ENCODE assay signal across 9 cellular contexts in genomic region chr19:51094696-51095279, GRCh38. TPM values are rescaled to one million over a fixed set of nuclear protein-coding genes. Genes with fewer than 3 reads are reported as not detected.
DNase-seq lines count a peak whose midpoint lies in the region; ATAC-seq, FAIRE-seq and TF ChIP-seq lines count a peak whose summit lies in the region.
"Had no signal": no experiment of that assay in that cellular context is flagged by ENCODE, and none has a peak within 500 bp of the region (broad histone marks: within the 10 kb centered on the region; RNA-seq: fewer than 3 reads in every experiment).

No MANE protein-coding gene starts in this region.

- no peaks in the 10 kb centered on the region for H3K79me2 ChIP-seq in H1 (ENCODE audit: control insufficient read depth in 1 of 2, insufficient read depth in 2 of 2, low read length in 2 of 2)

- H3K9me3 ChIP-seq in RWPE2 (ENCODE audit: severe bottlenecking) (no peaks in the 10 kb centered on the region), H1 (ENCODE audit: insufficient read depth in 2 of 2, low read depth in 1 of 2, low read length in 1 of 2) (no peaks in the 10 kb centered on the region), pancreas (no peaks in the 10 kb centered on the region), MG63 (no peaks in the 10 kb centered on the region)

- 49% methylated on average over 6 of the region's 15 CpGs; no CpG with 5 or more reads in 1 of the 2 experiments for WGBS in H1 (ENCODE audit: extremely low coverage in 1 of 2, insufficient coverage in 1 of 2, insufficient read length in 1 of 2, insufficient replicate concordance in 2 of 2, low coverage in 1 of 2, low lambda C conversion rate in 2 of 2, missing lambda C conversion rate in 1 of 2), 2 experiments
- WGBS in pancreas, 2 donors, result 29 to 31% methylated on average over 14 to 15 of the region's 15 CpGs

- H4K5ac ChIP-seq in H1 (ENCODE audit: insufficient read length, low read depth, low read length), result no peak overlapping the region

- H2BK12ac ChIP-seq in H1 (ENCODE audit: low read depth, low read length), result no peak overlapping the region

- H3K56ac ChIP-seq in H1 (replicated peaks; ENCODE audit: insufficient read length, low read depth, low read length), result no peak overlapping the region

- H3K79me1 ChIP-seq in H1 (ENCODE audit: low read depth, low read length), result no peaks in the 10 kb centered on the region; the same call in 1 of the 2 replicates

- peaks cover 0 to 3% of the 10 kb centered on the region in 2 experiments for H4K20me1 ChIP-seq in H1 (replicated peaks in 1 of 2; ENCODE audit: control insufficient read depth in 1 of 2, insufficient read depth in 2 of 2, low read length in 2 of 2)

- peak; percentile 73 for TF ChIP-seq CTCF in BJ (IDR thresholded peaks at IDR 0.05; ENCODE audit: insufficient read depth, low read depth, low read length)
- TF ChIP-seq CTCF in GM12875 (IDR thresholded peaks at IDR 0.05; ENCODE audit: borderline replicate concordance, insufficient read depth, low read depth, low read length), result peak; percentile 76
- TF ChIP-seq CTCF in RWPE2 (IDR thresholded peaks at IDR 0.05; ENCODE audit: poor library complexity, severe bottlenecking), result peak; percentile 67
- peak; percentile 65 to 86 (median 77) for TF ChIP-seq CTCF in H1 (IDR thresholded peaks at IDR 0.05; ENCODE audit: control extremely low read depth in 1 of 3, insufficient read depth in 1 of 3, low read depth in 1 of 3, low read length in 3 of 3)
- peak; percentile 52 to 67 (median 63) for TF ChIP-seq CTCF in pancreas (IDR thresholded peaks at IDR 0.05)

- no peak overlapping the region for H3K9ac ChIP-seq in H1 (replicated peaks in 1 of 4; ENCODE audit: extremely low read depth in 1 of 4, low read depth in 3 of 4, low read length in 3 of 4)

- H3K4me1 ChIP-seq in RWPE2 (ENCODE audit: insufficient read depth, poor library complexity, severe bottlenecking) (peaks cover 7% of the 10 kb centered on the region), H1 (replicated peaks in 1 of 4; ENCODE audit: control insufficient read depth in 3 of 4, insufficient read depth in 4 of 4, low read length in 3 of 4) (peaks cover 0 to 6% (median 2%) of the 10 kb centered on the region in 4 experiments; a peak in 5 of 7 replicates), pancreas (no peaks in the 10 kb centered on the region)

- no peaks in the 10 kb centered on the region for H3K23me2 ChIP-seq in H1 (ENCODE audit: low read depth, low read length)

- H2BK15ac ChIP-seq in H1 (ENCODE audit: low read length), result no peak overlapping the region

- no peaks in the 10 kb centered on the region for H3K27me3 ChIP-seq in BJ (ENCODE audit: control insufficient read depth, insufficient read depth, low read length)
- H3K27me3 ChIP-seq in RWPE2 (ENCODE audit: insufficient read depth, poor library complexity, severe bottlenecking), result no peaks in the 10 kb centered on the region
- H3K27me3 ChIP-seq in H1 (replicated peaks in 1 of 4; ENCODE audit: control insufficient read depth in 3 of 4, extremely low read depth in 1 of 4, insufficient read depth in 3 of 4, low read length in 3 of 4), result no peaks in the 10 kb centered on the region; a peak in 1 of 7 replicates
- no peaks in the 10 kb centered on the region for H3K27me3 ChIP-seq in pancreas
- H3K27me3 ChIP-seq in MG63, result no peaks in the 10 kb centered on the region

- TF ChIP-seq POLR2A in H1 (IDR thresholded peaks at IDR 0.05; ENCODE audit: control extremely low read depth in 1 of 2, low read depth in 2 of 2, low read length in 2 of 2), result no peak

- FAIRE-seq in H1 (lab: Jason Lieb, UNC), result no peak
- no peak for FAIRE-seq in pancreas (lab: Jason Lieb, UNC)

- H3K23ac ChIP-seq in H1 (ENCODE audit: insufficient read length), result no peak overlapping the region

- no peak for TF ChIP-seq EP300 in H1 (IDR thresholded peaks at IDR 0.05; ENCODE audit: borderline replicate concordance in 1 of 2, low read depth in 2 of 2, low read length in 2 of 2)

- ATAC-seq in RWPE2 (ENCODE audit: low read depth) (no peak), pancreas (peak; percentile 11 to 57 (median 42))

- no peak overlapping the region for H2AK5ac ChIP-seq in H1 (ENCODE audit: low read depth, low read length)

- no peak overlapping the region for H3K4ac ChIP-seq in H1 (replicated peaks; ENCODE audit: insufficient read length, low read depth, low read length)

- H4K8ac ChIP-seq in H1 (ENCODE audit: extremely low read depth, insufficient read depth, low read length), result no peak overlapping the region

- no peak for DNase-seq in BJ (ENCODE audit: low read depth)
- DNase-seq in RWPE2 (ENCODE audit: low spot score), result no peak
- peak in 1 of 2 experiments; percentile 83 for DNase-seq in H1 (ENCODE audit: low read depth in 1 of 2, low spot score in 2 of 2)
- DNase-seq in pancreas, result peak in 3 of 6 donors; percentile 45 to 73 (median 66)
- DNase-seq in 8988T, result no peak
- no peak for DNase-seq in NCI-H1092 treated with DMSO at 0.1 percent for 48 hours (lab: John Stamatoyannopoulos, UW)
- DNase-seq in MG63, result no peak

- no peak overlapping the region; the same call in 1 of the 2 replicates for H2BK20ac ChIP-seq in H1 (ENCODE audit: low read length)

- TF ChIP-seq RAD21 in H1 (IDR thresholded peaks at IDR 0.05 in 1 of 2, conservative IDR thresholded peaks at IDR 0.05 in 1 of 2; ENCODE audit: low read depth in 2 of 2, low read length in 2 of 2), result peak; percentile 89 to 91

- no peak overlapping the region for H3K4me3 ChIP-seq in BJ (ENCODE audit: low read depth, low read length)
- no peak overlapping the region for H3K4me3 ChIP-seq in GM12875 (ENCODE audit: low read depth, low read length)
- no peak overlapping the region for H3K4me3 ChIP-seq in RWPE2 (ENCODE audit: severe bottlenecking)
- no peak overlapping the region for H3K4me3 ChIP-seq in H1 (ENCODE audit: extremely low read depth in 1 of 4, insufficient read depth in 2 of 4, low read depth in 3 of 4, low read length in 4 of 4)
- H3K4me3 ChIP-seq in pancreas, result no peak overlapping the region
- no peak overlapping the region for H3K4me3 ChIP-seq in MG63

- no peak overlapping the region for H3K4me2 ChIP-seq in H1 (ENCODE audit: insufficient read depth in 1 of 2, low read depth in 2 of 2, low read length in 2 of 2)

- CTCF ChIA-PET in BJ (lab: Yijun Ruan, JAX) (interaction anchor here (0.6 to 1.6 kb wide), 4 partner anchors 8 to 114 kb away, joined by 3 to 4 read pairs (median 4); partner anchors contain the start of gene KLK8), H1 (lab: Charles Lee; ENCODE audit: partially characterized antibody) (interaction anchor here (0.6 to 8.3 kb wide), 31 partner anchors 9 to 1029 kb away, joined by 3 to 269 read pairs (median 5); partner anchors contain the start of genes KLK10, KLK11, KLK13 and KLK4)

- POLR2A ChIA-PET in BJ (lab: Charles Lee) (no interaction called here), H1 (lab: Charles Lee; ENCODE audit: partially characterized antibody) (interaction anchor here (0.6 to 1.4 kb wide), 3 partner anchors 73 to 299 kb away, joined by 3 to 4 read pairs (median 3); no protein-coding TSS in a partner anchor)

- no peak overlapping the region for H3K18ac ChIP-seq in H1 (ENCODE audit: extremely low read depth, low read length)

- no peak overlapping the region for H2BK5ac ChIP-seq in H1 (ENCODE audit: low read depth, low read length)

- intact Hi-C loops in pancreas (cut with DNase I), result loop anchor here in 2 of 3 donors (5.0 kb wide), 3 partner anchors 67 to 162 kb away; partner anchors contain the start of gene KLK11 (in 1 of the 2)

- H3K14ac ChIP-seq in H1 (ENCODE audit: insufficient read length), result no peak overlapping the region

- H3K27ac ChIP-seq in RWPE2 (ENCODE audit: poor library complexity, severe bottlenecking) (no peak overlapping the region), H1 (ENCODE audit: low read depth, low read length) (no peak overlapping the region), pancreas (no peak overlapping the region)

- peaks cover 6% of the 10 kb centered on the region for H3K36me3 ChIP-seq in BJ (ENCODE audit: control insufficient read depth, insufficient read depth, low read length)
- no peaks in the 10 kb centered on the region; the same call in 1 of the 2 replicates for H3K36me3 ChIP-seq in RWPE2 (ENCODE audit: low read depth)
- H3K36me3 ChIP-seq in H1 (ENCODE audit: control insufficient read depth in 2 of 4, insufficient read depth in 4 of 4, low read length in 3 of 4), result no peaks in the 10 kb centered on the region
- H3K36me3 ChIP-seq in pancreas, result no peaks in the 10 kb centered on the region
- H3K36me3 ChIP-seq in MG63, result peaks cover 14% of the 10 kb centered on the region

- no peak overlapping the region for H2AFZ ChIP-seq in H1 (ENCODE audit: low read length)

- H2BK120ac ChIP-seq in H1 (replicated peaks; ENCODE audit: low read depth, low read length), result no peak overlapping the region

- H4K91ac ChIP-seq in H1 (replicated peaks; ENCODE audit: insufficient read length, low read length), result no peak overlapping the region

RNA-seq across cellular contexts. Expression of gene KLK14, which starts 12.1 kb away (rescaled TPM):
- polyA plus RNA-seq in BJ (2011; rRNA removed) (0.06 TPM in 1 of 2 replicates, not detected in the other), H1 (2011; rRNA removed) (0.09 and 0.22 TPM in 2 replicates), pancreas (under 1 TPM; 0.61 to 0.77 TPM)
- not detected in 2 replicates for polyA minus RNA-seq in BJ (2011; rRNA and poly(A)+ RNA removed)
- total RNA-seq in H1 (2021; fragmentation: NEBNext Ultra II Directional; extraction: Animal tissue kit (Norgen Biotek cat#: 25700)), result 0.40 and 1.2 TPM in 2 replicates
- 0.32 TPM for polyA plus RNA-seq in H1 (2011; cell fraction: cytosol; rRNA removed)
- polyA plus RNA-seq in H1 (2011; cell fraction: nucleus; rRNA removed), result 2.3 TPM
- polyA plus RNA-seq in H1 (2012, experiment 1 of 2), result 0.64 to 0.87 TPM (median 0.86 TPM) in 4 replicates
- polyA plus RNA-seq in H1 (2012, experiment 2 of 2), result not detected
- polyA plus RNA-seq in H1 (2013, experiment 1 of 2), result 0.24 TPM
- 0.28 TPM for polyA plus RNA-seq in H1 (2013, experiment 2 of 2)
- polyA minus RNA-seq in H1 (2011; rRNA and poly(A)+ RNA removed), result not detected in 2 replicates
- not detected for polyA minus RNA-seq in H1 (2011; cell fraction: cytosol; rRNA and poly(A)+ RNA removed)
- polyA minus RNA-seq in H1 (2011; cell fraction: nucleus; rRNA and poly(A)+ RNA removed), result not detected
- under 1 TPM in 3 of 6 donors, not detected in 3; 0.20 to 0.32 (median 0.31) TPM for total RNA-seq in pancreas
- total RNA-seq in MG63 (2014; rRNA removed; shearing (Covaris generic); ENCODE audit: low replicate concordance), result not detected in 2 replicates
- total RNA-seq: HT1080 had no signal

RNA-seq across cellular contexts. Expression of gene CTU1, which starts 13.4 kb away (rescaled TPM):
- 2.3 and 3.3 TPM in 2 replicates for polyA plus RNA-seq in BJ (2011; rRNA removed)
- polyA minus RNA-seq in BJ (2011; rRNA and poly(A)+ RNA removed), result 2.0 and 2.9 TPM in 2 replicates
- total RNA-seq in H1 (2021; fragmentation: NEBNext Ultra II Directional; extraction: Animal tissue kit (Norgen Biotek cat#: 25700)), result 7.2 and 8.1 TPM in 2 replicates
- 4.6 and 6.6 TPM in 2 replicates for polyA plus RNA-seq in H1 (2011; rRNA removed)
- polyA plus RNA-seq in H1 (2011; cell fraction: cytosol; rRNA removed), result 5.2 TPM
- polyA plus RNA-seq in H1 (2011; cell fraction: nucleus; rRNA removed), result 12.7 TPM
- 2.9 to 4.4 TPM (median 3.7 TPM) in 4 replicates for polyA plus RNA-seq in H1 (2012, experiment 1 of 2)
- polyA plus RNA-seq in H1 (2012, experiment 2 of 2), result 1.4 TPM
- 3.1 TPM for polyA plus RNA-seq in H1 (2013, experiment 1 of 2)
- 2.6 TPM for polyA plus RNA-seq in H1 (2013, experiment 2 of 2)
- 1.4 and 1.6 TPM in 2 replicates for polyA minus RNA-seq in H1 (2011; rRNA and poly(A)+ RNA removed)
- polyA minus RNA-seq in H1 (2011; cell fraction: cytosol; rRNA and poly(A)+ RNA removed), result 3.9 TPM
- 4.5 TPM for polyA minus RNA-seq in H1 (2011; cell fraction: nucleus; rRNA and poly(A)+ RNA removed)
- 1 to 10 TPM; 2.9 to 8.2 (median 4.0) TPM for total RNA-seq in pancreas
- polyA plus RNA-seq in pancreas, result 1 to 10 TPM; 1.4 to 3.2 TPM
- 18.7 and 33.5 TPM in 2 replicates for total RNA-seq in MG63 (2014; rRNA removed; shearing (Covaris generic); ENCODE audit: low replicate concordance)

RNA-seq across cellular contexts. Expression of gene KLK13, which starts 29.9 kb away (rescaled TPM):
- not detected in 2 replicates for polyA plus RNA-seq in BJ (2011; rRNA removed)
- polyA minus RNA-seq in BJ (2011; rRNA and poly(A)+ RNA removed), result not detected in 2 replicates
- total RNA-seq in H1 (2021; fragmentation: NEBNext Ultra II Directional; extraction: Animal tissue kit (Norgen Biotek cat#: 25700)), result 4.2 and 5.0 TPM in 2 replicates
- 4.5 and 4.6 TPM in 2 replicates for polyA plus RNA-seq in H1 (2011; rRNA removed)
- 4.3 TPM for polyA plus RNA-seq in H1 (2011; cell fraction: cytosol; rRNA removed)
- 4.7 TPM for polyA plus RNA-seq in H1 (2011; cell fraction: nucleus; rRNA removed)
- polyA plus RNA-seq in H1 (2012, experiment 1 of 2), result 2.9 to 5.7 TPM (median 4.5 TPM) in 4 replicates
- polyA plus RNA-seq in H1 (2012, experiment 2 of 2), result 3.4 TPM
- polyA plus RNA-seq in H1 (2013, experiment 1 of 2), result 5.6 TPM
- 6.6 TPM for polyA plus RNA-seq in H1 (2013, experiment 2 of 2)
- 2.6 and 8.2 TPM in 2 replicates for polyA minus RNA-seq in H1 (2011; rRNA and poly(A)+ RNA removed)
- not detected for polyA minus RNA-seq in H1 (2011; cell fraction: cytosol; rRNA and poly(A)+ RNA removed)
- polyA minus RNA-seq in H1 (2011; cell fraction: nucleus; rRNA and poly(A)+ RNA removed), result 1.5 TPM
- total RNA-seq in pancreas, result 1 to 10 TPM in 4 of 6 donors, under 1 TPM in 1, not detected in 1; 0.59 to 5.3 (median 1.3) TPM
- 1 to 10 TPM; 2.8 to 6.4 TPM for polyA plus RNA-seq in pancreas
- total RNA-seq in MG63 (2014; rRNA removed; shearing (Covaris generic); ENCODE audit: low replicate concordance), result not detected in 2 replicates
- total RNA-seq: HT1080 had no signal

RNA-seq across cellular contexts. Expression of gene SIGLEC9, which starts 29.9 kb away (rescaled TPM):
- polyA plus RNA-seq in BJ (2011; rRNA removed) (not detected in 2 replicates), H1 (2011; rRNA removed) (0.05 TPM in 1 of 2 replicates, not detected in the other), pancreas (1 to 10 TPM in 1 of 2 donors, under 1 TPM in 1; 0.80 to 1.0 TPM)
- not detected in 2 replicates for polyA minus RNA-seq in BJ (2011; rRNA and poly(A)+ RNA removed)
- not detected in 2 replicates for total RNA-seq in H1 (2021; fragmentation: NEBNext Ultra II Directional; extraction: Animal tissue kit (Norgen Biotek cat#: 25700))
- not detected for polyA plus RNA-seq in H1 (2011; cell fraction: cytosol; rRNA removed)
- polyA plus RNA-seq in H1 (2011; cell fraction: nucleus; rRNA removed), result not detected
- polyA plus RNA-seq in H1 (2012, experiment 1 of 2), result not detected in 4 replicates
- not detected for polyA plus RNA-seq in H1 (2012, experiment 2 of 2)
- polyA plus RNA-seq in H1 (2013, experiment 1 of 2), result not detected
- not detected for polyA plus RNA-seq in H1 (2013, experiment 2 of 2)
- polyA minus RNA-seq in H1 (2011; rRNA and poly(A)+ RNA removed), result not detected in 2 replicates
- not detected for polyA minus RNA-seq in H1 (2011; cell fraction: cytosol; rRNA and poly(A)+ RNA removed)
- not detected for polyA minus RNA-seq in H1 (2011; cell fraction: nucleus; rRNA and poly(A)+ RNA removed)
- total RNA-seq in pancreas, result 1 to 10 TPM in 3 of 6 donors, under 1 TPM in 3; 0.19 to 4.1 (median 1.2) TPM
- not detected in 2 replicates for total RNA-seq in MG63 (2014; rRNA removed; shearing (Covaris generic); ENCODE audit: low replicate concordance)

RNA-seq across cellular contexts. Expression of gene SIGLEC7, which starts 47.3 kb away (rescaled TPM):
- polyA plus RNA-seq in BJ (2011; rRNA removed) (not detected in 2 replicates), H1 (2011; rRNA removed) (not detected in 2 replicates), pancreas (under 1 TPM; 0.12 to 0.23 TPM)
- polyA minus RNA-seq in BJ (2011; rRNA and poly(A)+ RNA removed), result not detected in 2 replicates
- total RNA-seq in H1 (2021; fragmentation: NEBNext Ultra II Directional; extraction: Animal tissue kit (Norgen Biotek cat#: 25700)), result not detected in 2 replicates
- polyA plus RNA-seq in H1 (2011; cell fraction: cytosol; rRNA removed), result not detected
- not detected for polyA plus RNA-seq in H1 (2011; cell fraction: nucleus; rRNA removed)
- polyA plus RNA-seq in H1 (2012, experiment 1 of 2), result not detected in 4 replicates
- not detected for polyA plus RNA-seq in H1 (2012, experiment 2 of 2)
- not detected for polyA plus RNA-seq in H1 (2013, experiment 1 of 2)
- not detected for polyA plus RNA-seq in H1 (2013, experiment 2 of 2)
- polyA minus RNA-seq in H1 (2011; rRNA and poly(A)+ RNA removed), result not detected in 2 replicates
- polyA minus RNA-seq in H1 (2011; cell fraction: cytosol; rRNA and poly(A)+ RNA removed), result not detected
- not detected for polyA minus RNA-seq in H1 (2011; cell fraction: nucleus; rRNA and poly(A)+ RNA removed)
- 1 to 10 TPM in 2 of 6 donors, under 1 TPM in 4; 0.12 to 3.0 (median 0.45) TPM for total RNA-seq in pancreas
- not detected in 2 replicates for total RNA-seq in MG63 (2014; rRNA removed; shearing (Covaris generic); ENCODE audit: low replicate concordance)
- total RNA-seq: HT1080 had no signal
